Comparison of ENCODE assay signal across 13 cellular contexts in the genomic region with DNA sequence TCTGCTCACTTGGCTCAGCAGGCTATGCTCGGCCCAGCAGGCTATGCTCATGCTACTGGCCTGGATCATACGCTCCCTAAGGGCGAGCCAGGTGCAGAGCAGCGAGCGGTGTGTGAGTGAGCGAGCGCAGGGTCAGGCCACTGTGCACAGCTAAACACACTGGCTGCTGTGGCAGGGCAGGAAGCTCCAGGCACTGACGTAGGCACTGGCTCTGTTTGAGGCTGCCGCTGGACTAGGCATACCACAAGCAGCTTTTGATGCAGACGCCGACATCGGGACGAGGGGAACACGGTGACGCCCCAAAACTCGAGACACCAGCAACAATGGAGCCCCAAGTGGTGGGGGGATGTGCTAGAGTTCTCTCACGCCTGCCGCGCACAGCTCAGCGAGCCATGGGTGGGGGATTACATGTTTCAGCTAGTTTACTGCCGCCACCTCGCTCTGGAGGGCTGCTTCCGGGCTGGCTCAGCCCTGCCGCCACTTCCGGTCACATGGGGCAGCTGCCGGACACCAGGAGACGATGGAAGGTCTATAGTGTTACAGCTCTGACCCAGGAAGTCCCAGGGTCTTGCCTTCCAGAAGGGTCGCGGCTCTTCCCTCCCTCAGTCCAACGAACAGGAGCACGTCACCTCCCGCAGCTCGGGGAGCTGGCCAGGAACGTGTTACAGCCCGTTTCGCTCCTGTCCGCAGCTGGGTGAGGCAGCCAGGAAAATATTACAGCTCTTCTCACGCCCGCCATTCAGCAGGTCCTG.
A peak's percentile ranks its signal among the peaks of the same experiment; 100 is the strongest.
DNase-seq lines count a peak whose midpoint lies in the region; ATAC-seq, FAIRE-seq and TF ChIP-seq lines count a peak whose summit lies in the region.
"Had no signal": no experiment of that assay in that cellular context is flagged by ENCODE, and none has a peak within 500 bp of the region (broad histone marks: within the 10 kb centered on the region; RNA-seq: fewer than 3 reads in every experiment).

No MANE protein-coding gene starts in this region.

- no peak for ATAC-seq in left ventricle myocardium superior
- ATAC-seq in left cardiac atrium, result no peak
- no peak for ATAC-seq in HG03521 (IDR thresholded peaks at IDR 0.05; ENCODE audit: unreplicated experiment)

- intact Hi-C loops in left ventricle myocardium superior (cut with micrococcal nuclease), result no loop called here
- intact Hi-C loops in left cardiac atrium (cut with DNase I), result no loop called here

- DNase-seq in left ventricle myocardium superior (peak; percentile 20), left cardiac atrium (no peak), NCI-H526 treated with DMSO at 0.1 percent for 48 hours (lab: John Stamatoyannopoulos, UW) (peak; percentile 76), fibroblast of gingiva (ENCODE audit: low read depth) (peak; percentile 0), urothelium cell line (ENCODE audit: low spot score) (peak; percentile 81), GM20000 (ENCODE audit: low spot score) (no peak), cerebellar nuclear complex (lab: John Stamatoyannopoulos, UW) (no peak)
- DNase-seq: activated naive CD4-positive, alpha-beta T cell treated with anti-CD3 and anti-CD28 coated beads for 36 hours; DMS 273 treated with DMSO at 0.1 percent for 48 hours; hippocampal formation; stimulated activated CD4-positive, alpha-beta T cell treated with anti-CD3 and anti-CD28 coated beads, Interleukin-15, amount 100 ng/mL, for 24 hours had no signal

- peak; percentile 87 for FAIRE-seq in urothelium cell line (lab: Jason Lieb, UNC)
- FAIRE-seq: bronchial epithelial cell had no signal

- TF ChIP-seq CTCF in GM20000 (IDR thresholded peaks at IDR 0.05; ENCODE audit: extremely low read depth, missing control alignments), result no peak

Comparison
In these comparisons a context has a peak if more than half of its experiments do, and no peak if none do; other contexts are left out.
1. DNase-seq: peak in left ventricle myocardium superior (single experiment), NCI-H526 treated with DMSO at 0.1 percent for 48 hours (single experiment), fibroblast of gingiva (single experiment) and urothelium cell line (single experiment); none in left cardiac atrium (single experiment), GM20000 (single experiment) and cerebellar nuclear complex (0 of 2).